Comparison of ENCODE assay signal across 10 cellular contexts in the genomic region with DNA sequence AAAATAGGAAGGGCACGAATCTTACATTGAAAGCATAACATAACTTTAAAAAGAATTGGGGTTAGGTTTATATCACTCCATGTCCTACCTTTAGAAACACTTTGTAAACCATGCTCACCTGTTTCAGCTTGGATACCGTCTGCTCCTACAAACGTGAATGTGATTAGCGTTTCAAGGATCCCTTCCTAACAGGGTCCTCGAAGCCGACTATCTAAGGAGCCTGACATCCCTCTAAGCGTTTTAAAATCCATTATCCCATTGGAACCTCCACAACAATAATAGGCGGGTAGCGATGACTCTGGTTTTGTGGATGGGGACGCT. TPM values are rescaled to one million over a fixed set of nuclear protein-coding genes. Genes with fewer than 3 reads are reported as not detected.
A peak's percentile ranks its signal among the peaks of the same experiment; 100 is the strongest.
DNase-seq lines count a peak whose midpoint lies in the region; ATAC-seq and TF ChIP-seq lines count a peak whose summit lies in the region.
"Had no signal": no experiment of that assay in that cellular context is flagged by ENCODE, and none has a peak within 500 bp of the region (broad histone marks: within the 10 kb centered on the region; RNA-seq: fewer than 3 reads in every experiment).

No MANE protein-coding gene starts in this region.

- no peak overlapping the region for H3K27ac Mint-ChIP-seq in activated naive CD4-positive, alpha-beta T cell treated with anti-CD3 and anti-CD28 coated beads, Interleukin-2, amount 50 U/mL, for 72 hours

- H3K9me3 ChIP-seq in thoracic aorta = no peaks in the 10 kb centered on the region

- H3K79me2 ChIP-seq in mesendoderm (ENCODE audit: control insufficient read depth, insufficient read depth, low read length) = no peaks in the 10 kb centered on the region

- H2AK5ac ChIP-seq in mesendoderm (ENCODE audit: low read length) = no peak overlapping the region

- ATAC-seq in thoracic aorta (ENCODE audit: insufficient number of reproducible peaks, low FRiP score, low read depth) (no peak), GM19023 (IDR thresholded peaks at IDR 0.05; ENCODE audit: unreplicated experiment) (no peak)
- ATAC-seq in activated naive CD4-positive, alpha-beta T cell treated with anti-CD3 and anti-CD28 coated beads, Interleukin-2, amount 50 U/mL, for 72 hours = no peak

- no peak overlapping the region for H3K4ac ChIP-seq in mesendoderm (ENCODE audit: low read depth, low read length)

- H3K27me3 ChIP-seq in mesendoderm (ENCODE audit: insufficient read depth, low read length, poor library complexity) (no peaks in the 10 kb centered on the region), thoracic aorta (replicated peaks; ENCODE audit: insufficient read depth) (no peaks in the 10 kb centered on the region)

- peaks cover 0 to 18% of the 10 kb centered on the region in 2 donors for H3K36me3 Mint-ChIP-seq in activated naive CD4-positive, alpha-beta T cell treated with anti-CD3 and anti-CD28 coated beads, Interleukin-2, amount 50 U/mL, for 72 hours

- TF ChIP-seq CTCF in coronary artery (IDR thresholded peaks at IDR 0.05) (no peak), thoracic aorta (IDR thresholded peaks at IDR 0.05) (no peak)

- peak overlapping the region; percentile 74 for H3K4me3 ChIP-seq in coronary artery
- no peak overlapping the region for H3K4me3 ChIP-seq in mesendoderm (ENCODE audit: low read length)
- peak overlapping the region; percentile 77 for H3K4me3 ChIP-seq in thoracic aorta

- H3K27ac ChIP-seq in coronary artery = peak overlapping the region; percentile 17 to 79
- H3K27ac ChIP-seq in mesendoderm (ENCODE audit: low read depth, low read length) = no peak overlapping the region
- peak overlapping the region; percentile 65 to 67 for H3K27ac ChIP-seq in thoracic aorta

- H3K56ac ChIP-seq in mesendoderm (ENCODE audit: low read length) = peak overlapping the region; percentile 95

- H3K4me1 ChIP-seq in mesendoderm (ENCODE audit: control insufficient read depth, low read depth, low read length) (peaks cover 12% of the 10 kb centered on the region), thoracic aorta (ENCODE audit: control insufficient read depth in 1 of 2, low read depth in 2 of 2) (peaks cover 9 to 23% of the 10 kb centered on the region in 2 donors)

- H3K23ac ChIP-seq in mesendoderm (ENCODE audit: low read length) = no peak overlapping the region

- peak overlapping the region; percentile 92 for H3K4me2 ChIP-seq in mesendoderm (ENCODE audit: low read length)

- H3K9me3 Mint-ChIP-seq in activated naive CD4-positive, alpha-beta T cell treated with anti-CD3 and anti-CD28 coated beads, Interleukin-2, amount 50 U/mL, for 72 hours = no peaks in the 10 kb centered on the region

- WGBS in mesendoderm (ENCODE audit: extremely low coverage, insufficient coverage, low lambda C conversion rate) = no CpG with 5 or more reads among the region's 10 CpGs

- H2BK120ac ChIP-seq in mesendoderm (ENCODE audit: low read depth, low read length) = no peak overlapping the region

- H3K36me3 ChIP-seq in mesendoderm (ENCODE audit: control insufficient read depth, insufficient read depth, low read length) (no peaks in the 10 kb centered on the region), thoracic aorta (no peaks in the 10 kb centered on the region)

- H4K8ac ChIP-seq in mesendoderm (ENCODE audit: low read depth, low read length) = no peak overlapping the region

- no peak overlapping the region for H2BK5ac ChIP-seq in mesendoderm (ENCODE audit: low read length)

- H4K5ac ChIP-seq in mesendoderm (ENCODE audit: low read length) = no peak overlapping the region

- H2BK15ac ChIP-seq in mesendoderm (replicated peaks; ENCODE audit: low read depth) = no peak overlapping the region

- H3K18ac ChIP-seq in mesendoderm (ENCODE audit: low read length) = peak overlapping the region; percentile 43

- H3K9ac ChIP-seq in mesendoderm (ENCODE audit: low read length) = peak overlapping the region; percentile 68

- peak; percentile 39 for DNase-seq in DMS79 treated with DMSO at 0.1 percent for 48 hours (lab: John Stamatoyannopoulos, UW)
- no peak for DNase-seq in DMS79 (lab: John Stamatoyannopoulos, UW)
- DNase-seq in coronary artery (ENCODE audit: low spot score) = no peak
- no peak for DNase-seq in mesendoderm
- no peak for DNase-seq in thoracic aorta (ENCODE audit: low spot score)
- DNase-seq in activated naive CD4-positive, alpha-beta T cell treated with anti-CD3 and anti-CD28 coated beads, Interleukin-2, amount 50 U/mL, for 72 hours (ENCODE audit: low spot score in 2 of 2) = no peak
- DNase-seq in activated CD8-positive, alpha-beta memory T cell treated with anti-CD3 and anti-CD28 coated beads for 24 hours = no peak
- DNase-seq: NCI-H187 had no signal

- H3K79me1 ChIP-seq in mesendoderm (ENCODE audit: low read length) = no peaks in the 10 kb centered on the region

RNA-seq across cellular contexts. Expression of gene SVEP1, which starts 1.0 kb away (rescaled TPM):
- 0.21 TPM for polyA plus RNA-seq in mesendoderm (2013, experiment 1 of 2)
- 0.20 TPM for polyA plus RNA-seq in mesendoderm (2013, experiment 2 of 2)
- total RNA-seq in thoracic aorta = 10 to 100 TPM; 32.0 to 53.6 TPM
- under 1 TPM; 0.07 to 0.10 TPM for total RNA-seq in activated naive CD4-positive, alpha-beta T cell treated with anti-CD3 and anti-CD28 coated beads, Interleukin-2, amount 50 U/mL, for 72 hours
- total RNA-seq: T-helper 1 cell treated with Interleukin-12 subunit alpha and Interleukin-12 subunit beta and Interleukin-4 antibody, amounts not matched to agents 30 ng/mL and 1 ng/mL, for 36 hours had no signal

Comparison
In these comparisons a context has a peak if more than half of its experiments do, and no peak if none do; other contexts are left out.
1. RNA of gene SVEP1, which starts 1.0 kb away (total RNA-seq): 32.0 to 53.6 TPM in thoracic aorta; 0.07 to 0.10 TPM in activated naive CD4-positive, alpha-beta T cell treated with anti-CD3 and anti-CD28 coated beads, Interleukin-2, amount 50 U/mL, for 72 hours; every median in the first group is over 10 times any median in the second.